In genomic region chr13:113731192-113732175, GRCh38 we compare ENCODE assay signal across 21 cellular contexts. TPM values are rescaled to one million over a fixed set of nuclear protein-coding genes. Genes with fewer than 3 reads are reported as not detected.
"Had no signal": no experiment of that assay in that cellular context is flagged by ENCODE, and none has a peak within 500 bp of the region (broad histone marks: within the 10 kb centered on the region; RNA-seq: fewer than 3 reads in every experiment).

No MANE protein-coding gene starts in this region.

- ATAC-seq: right lobe of liver had no signal

- H3K36me3 Mint-ChIP-seq: naive thymus-derived CD8-positive, alpha-beta T cell; type B pancreatic cell had no signal

- H3K4me3 ChIP-seq: colonic mucosa, ovary, right lobe of liver, stomach had no signal

- H3K27me3 ChIP-seq: colonic mucosa, ovary, right lobe of liver had no signal

- H3K9me3 ChIP-seq: colonic mucosa, ovary, right lobe of liver, stomach had no signal

- H3K4me1 Mint-ChIP-seq: activated CD4-positive, alpha-beta memory T cell treated with anti-CD3 and anti-CD28 coated beads, Interleukin-2, amount 10 ng/mL, durations not matched to agents 7 days and 5 days had no signal

- H3K4me1 ChIP-seq: colonic mucosa, right lobe of liver had no signal

- H3K27ac Mint-ChIP-seq: activated B cell treated with CpG ODN at 0.5 μM for 24 hours; activated CD4-positive, alpha-beta memory T cell treated with anti-CD3 and anti-CD28 coated beads, Interleukin-2, amount 10 ng/mL, durations not matched to agents 7 days and 5 days; activated naive CD4-positive, alpha-beta T cell treated with anti-CD3 and anti-CD28 coated beads for 36 hours; activated T-cell treated with anti-CD3 and anti-CD28 coated beads, Interleukin-2, amount 50 U/mL, for 24 hours; activated T-helper 2 cell treated with anti-CD3 and anti-CD28 coated beads, Interferon-gamma antibody, Interleukin-2, Interleukin-4, amounts not matched to agents 10 μg/mL and 5 μg/mL and 100 μg/mL, durations not matched to agents 14 hours and 24 hours and 36 hours; type B pancreatic cell had no signal

- H3K9me3 Mint-ChIP-seq: activated B cell treated with CpG ODN at 0.5 μM for 24 hours; activated T-cell treated with anti-CD3 and anti-CD28 coated beads, Interleukin-2, amount 50 U/mL, for 24 hours; activated T-helper 2 cell treated with anti-CD3 and anti-CD28 coated beads, Interferon-gamma antibody, Interleukin-2, Interleukin-4, amounts not matched to agents 10 μg/mL and 5 μg/mL and 100 μg/mL, durations not matched to agents 14 hours and 24 hours and 36 hours; type B pancreatic cell had no signal

- H3K4me3 Mint-ChIP-seq: activated CD4-positive, alpha-beta memory T cell treated with anti-CD3 and anti-CD28 coated beads, Interleukin-2, amount 10 ng/mL, durations not matched to agents 7 days and 5 days; activated naive CD4-positive, alpha-beta T cell treated with anti-CD3 and anti-CD28 coated beads for 36 hours; activated T-cell treated with anti-CD3 and anti-CD28 coated beads, Interleukin-2, amount 50 U/mL, for 24 hours; type B pancreatic cell had no signal

- DNase-seq: activated B cell treated with CpG ODN at 0.5 μM for 24 hours; activated CD4-positive, alpha-beta memory T cell treated with anti-CD3 and anti-CD28 coated beads, Interleukin-2, amount 10 ng/mL, durations not matched to agents 7 days and 5 days; activated CD4-positive, alpha-beta T cell treated with anti-CD3 and anti-CD28 coated beads for 48 hours; activated naive CD4-positive, alpha-beta T cell treated with anti-CD3 and anti-CD28 coated beads for 36 hours; activated T-cell treated with anti-CD3 and anti-CD28 coated beads, Interleukin-2, amount 50 U/mL, for 24 hours; anterior cingulate cortex; brain microvascular endothelial cell; central memory CD4-positive, alpha-beta T cell; colonic mucosa; erythroblast; mesenchymal stem cell; naive thymus-derived CD8-positive, alpha-beta T cell; ovary; small intestine; stimulated activated CD4-positive, alpha-beta T cell treated with anti-CD3 and anti-CD28 coated beads, Interleukin-4, amount 100 ng/mL, for 1 hour; stomach; T-helper 9 cell had no signal

- H3K36me3 ChIP-seq: brain microvascular endothelial cell, colonic mucosa, ovary, right lobe of liver, stomach had no signal

- H3K27ac ChIP-seq: brain microvascular endothelial cell, colonic mucosa, ovary, right lobe of liver, stomach had no signal

RNA-seq across cellular contexts. Expression of gene TMEM255B, which starts 27.5 kb away (rescaled TPM):
- total RNA-seq: frontal cortex had no signal
